Comparison of ENCODE assay signal across 18 cellular contexts in genomic region chr12:39503445-39503844, GRCh38.
DNase-seq lines count a peak whose midpoint lies in the region; ATAC-seq and TF ChIP-seq lines count a peak whose summit lies in the region.
"Had no signal": no experiment of that assay in that cellular context is flagged by ENCODE, and none has a peak within 500 bp of the region (broad histone marks: within the 10 kb centered on the region; RNA-seq: fewer than 3 reads in every experiment).

No MANE protein-coding gene starts in this region.

- no CpG with 5 or more reads among the region's 1 CpG for WGBS in endodermal cell (ENCODE audit: insufficient coverage in 1 of 2, insufficient read length in 1 of 2), 2 experiments

- H3K9ac ChIP-seq in endodermal cell (ENCODE audit: extremely low read depth, low read length, poor library complexity, severe bottlenecking) = no peak overlapping the region

- H3K36me3 Mint-ChIP-seq in endodermal cell (ENCODE audit: low read depth) (no peaks in the 10 kb centered on the region), neural crest cell (ENCODE audit: low read depth) (no peaks in the 10 kb centered on the region)
- H3K36me3 Mint-ChIP-seq: memory B cell; stimulated activated effector memory CD8-positive, alpha-beta T cell treated with anti-CD3 and anti-CD28 coated beads, Interleukin-12 subunit alpha, Interleukin-12 subunit beta, amount 100 ng/mL, for 72 hours had no signal

- no peaks in the 10 kb centered on the region for H3K4me1 Mint-ChIP-seq in endodermal cell
- peaks cover 24% of the 10 kb centered on the region for H3K4me1 Mint-ChIP-seq in neural crest cell
- H3K4me1 Mint-ChIP-seq: CD4-positive, CD25-positive, alpha-beta regulatory T cell; memory B cell; stimulated activated effector memory CD8-positive, alpha-beta T cell treated with anti-CD3 and anti-CD28 coated beads, Interleukin-12 subunit alpha, Interleukin-12 subunit beta, amount 100 ng/mL, for 72 hours had no signal

- H3K9me2 ChIP-seq in PC-9 (ENCODE audit: insufficient read depth) = no peaks in the 10 kb centered on the region

- DNase-seq in EH (ENCODE audit: low read depth) (peak; percentile 9), PC-9 (peak in 1 of 2 experiments; percentile 71), endodermal cell (no peak), neural crest cell (ENCODE audit: low read depth, low spot score) (no peak)
- DNase-seq in stimulated activated CD4-positive, alpha-beta T cell treated with anti-CD3 and anti-CD28 coated beads, Interleukin-15, amount 100 ng/mL, for 24 hours = no peak
- DNase-seq: CD4-positive, CD25-positive, alpha-beta regulatory T cell; hippocampal formation; NCI-H1436; NCI-H774; ovary; SIG-M5; stimulated activated CD4-positive, alpha-beta T cell treated with anti-CD3 and anti-CD28 coated beads, Interleukin-2, amount 100 ng/mL, for 24 hours; WERI-Rb-1 had no signal

- H3K27me3 ChIP-seq in PC-9 (ENCODE audit: insufficient read depth, low read depth) = no peaks in the 10 kb centered on the region
- no peaks in the 10 kb centered on the region for H3K27me3 ChIP-seq in endodermal cell (ENCODE audit: control insufficient read depth, insufficient read depth, low read length, poor library complexity, severe bottlenecking)
- H3K27me3 ChIP-seq: ovary had no signal

- POLR2A ChIA-PET in PC-9 (lab: Charles Lee; ENCODE audit: unreplicated experiment) = no interaction called here

- no peak overlapping the region for H3K27ac Mint-ChIP-seq in endodermal cell
- no peak overlapping the region for H3K27ac Mint-ChIP-seq in neural crest cell (ENCODE audit: unreplicated experiment)
- H3K27ac Mint-ChIP-seq: CD4-positive, CD25-positive, alpha-beta regulatory T cell; memory B cell; stimulated activated effector memory CD8-positive, alpha-beta T cell treated with anti-CD3 and anti-CD28 coated beads, Interleukin-12 subunit alpha, Interleukin-12 subunit beta, amount 100 ng/mL, for 72 hours had no signal

- CTCF ChIA-PET in PC-9 (lab: Charles Lee) = no interaction called here

- no peaks in the 10 kb centered on the region for H3F3A ChIP-seq in PC-9 (ENCODE audit: insufficient read depth, low read depth)

- ATAC-seq in GM21528 (IDR thresholded peaks at IDR 0.05; ENCODE audit: low FRiP score, unreplicated experiment) = no peak
- ATAC-seq in GM21576 (IDR thresholded peaks at IDR 0.05; ENCODE audit: unreplicated experiment) = no peak
- ATAC-seq in GM19328 (IDR thresholded peaks at IDR 0.05; ENCODE audit: unreplicated experiment) = no peak
- ATAC-seq: stimulated activated effector memory CD8-positive, alpha-beta T cell treated with anti-CD3 and anti-CD28 coated beads, Interleukin-12 subunit alpha, Interleukin-12 subunit beta, amount 100 ng/mL, for 72 hours had no signal

- no TSS peak for BruUV-seq in PC-9 (replicated peaks; lab: Mats Ljungman, UMichigan)

- H4K20me1 ChIP-seq in PC-9 (ENCODE audit: insufficient read depth) = no peaks in the 10 kb centered on the region

- H3K4me1 ChIP-seq in PC-9 (replicated peaks; ENCODE audit: insufficient read depth) = peaks cover 15% of the 10 kb centered on the region
- no peaks in the 10 kb centered on the region for H3K4me1 ChIP-seq in endodermal cell (ENCODE audit: control insufficient read depth, insufficient read depth, low read length)

- H3K36me3 ChIP-seq in PC-9 (ENCODE audit: low read depth) = no peaks in the 10 kb centered on the region
- no peaks in the 10 kb centered on the region for H3K36me3 ChIP-seq in endodermal cell (ENCODE audit: control insufficient read depth, insufficient read depth, low read length)
- H3K36me3 ChIP-seq: ovary, WERI-Rb-1 had no signal

- H2AFZ ChIP-seq in PC-9 = no peak overlapping the region

- H3K4me3 ChIP-seq in PC-9 (no peak overlapping the region), endodermal cell (ENCODE audit: low read length) (no peak overlapping the region)
- H3K4me3 ChIP-seq: ovary had no signal

- H3K4me3 Mint-ChIP-seq in endodermal cell (no peak overlapping the region), neural crest cell (no peak overlapping the region)
- H3K4me3 Mint-ChIP-seq: CD4-positive, CD25-positive, alpha-beta regulatory T cell; memory B cell; stimulated activated effector memory CD8-positive, alpha-beta T cell treated with anti-CD3 and anti-CD28 coated beads, Interleukin-12 subunit alpha, Interleukin-12 subunit beta, amount 100 ng/mL, for 72 hours had no signal

- H3K27ac ChIP-seq in PC-9 (no peak overlapping the region), endodermal cell (ENCODE audit: low read depth, low read length) (no peak overlapping the region)
- H3K27ac ChIP-seq: ovary, WERI-Rb-1 had no signal

- TF ChIP-seq CTCF in PC-9 (conservative IDR thresholded peaks at IDR 0.05) (peak; percentile 37; the same call in 1 of the 2 replicates), endodermal cell (conservative IDR thresholded peaks at IDR 0.05) (peak; percentile 51), neural crest cell (conservative IDR thresholded peaks at IDR 0.05) (peak; percentile 27)

- H3K79me2 ChIP-seq in PC-9 (ENCODE audit: low read depth) = no peaks in the 10 kb centered on the region

- H3K4me2 ChIP-seq in PC-9 = no peak overlapping the region

- H3K9me3 Mint-ChIP-seq in endodermal cell = no peaks in the 10 kb centered on the region
- H3K9me3 Mint-ChIP-seq in neural crest cell = no peaks in the 10 kb centered on the region
- H3K9me3 Mint-ChIP-seq: memory B cell; stimulated activated effector memory CD8-positive, alpha-beta T cell treated with anti-CD3 and anti-CD28 coated beads, Interleukin-12 subunit alpha, Interleukin-12 subunit beta, amount 100 ng/mL, for 72 hours had no signal

- H3K27me3 Mint-ChIP-seq in endodermal cell (ENCODE audit: insufficient read depth) (no peaks in the 10 kb centered on the region), neural crest cell (ENCODE audit: low read depth) (no peaks in the 10 kb centered on the region)
- H3K27me3 Mint-ChIP-seq: CD4-positive, CD25-positive, alpha-beta regulatory T cell had no signal

- intact Hi-C loops in PC-9 (cut with micrococcal nuclease; ENCODE audit: unreplicated experiment) = no loop called here

- H3K9me3 ChIP-seq in PC-9 (ENCODE audit: insufficient read depth, low read depth) (no peaks in the 10 kb centered on the region), endodermal cell (ENCODE audit: control insufficient read depth, low read length) (no peaks in the 10 kb centered on the region)
- H3K9me3 ChIP-seq: ovary had no signal
